9 cellular contexts compared by ENCODE assay signal in the genomic region with DNA sequence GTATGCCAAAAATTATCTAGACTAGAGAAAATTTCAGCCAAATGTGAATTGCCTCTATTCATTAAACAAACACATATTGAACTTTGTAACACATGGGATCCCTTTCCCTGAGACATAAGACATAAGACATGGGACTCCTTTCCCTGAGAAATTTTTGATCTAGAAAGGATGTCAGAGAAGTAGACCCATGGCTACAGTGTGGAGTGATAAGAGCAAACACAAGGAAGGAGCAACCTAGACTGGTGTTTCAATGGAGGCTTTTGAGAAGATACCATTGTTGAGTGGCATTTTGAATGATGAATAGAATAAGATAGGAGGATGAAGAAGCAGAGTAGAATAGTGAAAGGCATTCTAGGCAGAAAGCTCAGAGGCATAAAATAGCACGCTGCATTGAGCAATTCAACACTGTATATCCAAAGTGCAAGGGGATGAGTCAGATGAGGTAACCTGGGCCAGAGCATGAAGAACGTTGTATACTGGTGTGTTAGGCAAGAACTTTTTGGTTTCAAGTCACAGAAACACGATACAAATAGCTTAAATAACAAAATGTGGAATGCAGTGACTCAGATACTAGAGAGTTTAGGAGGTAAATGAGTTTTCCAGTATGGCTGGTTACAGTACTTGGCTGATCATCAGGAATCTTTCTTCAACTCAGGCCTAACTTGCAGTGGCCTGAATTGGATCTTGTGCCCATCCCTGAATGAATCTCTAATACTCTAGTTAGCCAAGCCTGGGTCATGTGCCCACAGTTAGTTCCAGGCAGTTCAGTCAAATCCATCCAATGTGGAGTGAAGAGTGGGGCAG.
DNase-seq lines count a peak whose midpoint lies in the region; ATAC-seq and TF ChIP-seq lines count a peak whose summit lies in the region.
"Had no signal": no experiment of that assay in that cellular context is flagged by ENCODE, and none has a peak within 500 bp of the region (broad histone marks: within the 10 kb centered on the region; RNA-seq: fewer than 3 reads in every experiment).

No MANE protein-coding gene starts in this region.

- H3K4me3 ChIP-seq in PC-3 (ENCODE audit: low read length): no peak overlapping the region
- no peak overlapping the region for H3K4me3 ChIP-seq in esophagus squamous epithelium
- H3K4me3 ChIP-seq in rectal smooth muscle tissue (ENCODE audit: low read length): no peak overlapping the region
- H3K4me3 ChIP-seq in Karpas-422 (ENCODE audit: low read length): no peak overlapping the region

- DNase-seq in EH (ENCODE audit: low read depth): peak; percentile 99
- peak; percentile 90 for DNase-seq in PC-3
- DNase-seq in esophagus squamous epithelium (lab: John Stamatoyannopoulos, UW): no peak
- DNase-seq in activated CD4-positive, alpha-beta T cell treated with anti-CD3 and anti-CD28 coated beads, Interleukin-2, amount 10 ng/mL, durations not matched to agents 24 days and 14 days: no peak
- no peak for DNase-seq in Karpas-422
- DNase-seq: DND-41 had no signal

- H2AFZ ChIP-seq in PC-3 (ENCODE audit: low read length): peak overlapping the region; percentile 29; the same call in 1 of the 2 replicates
- H2AFZ ChIP-seq in Karpas-422 (ENCODE audit: low read length): no peak overlapping the region

- H3K27me3 Mint-ChIP-seq in stimulated activated memory B cell treated with anti-CD40 and anti-IgM and Interleukin-4, amounts not matched to agents 10 μg/mL and 1 μg/mL and 100 μg/mL, for 72 hours: peaks cover 14% of the 10 kb centered on the region
- H3K27me3 Mint-ChIP-seq in activated CD4-positive, alpha-beta T cell treated with anti-CD3 and anti-CD28 coated beads, Interleukin-2, amount 10 ng/mL, durations not matched to agents 24 days and 14 days: peaks cover 8% of the 10 kb centered on the region

- H3K9me2 ChIP-seq in PC-3 (replicated peaks; ENCODE audit: low read length) (0 out of 2 replicates have a peak, but pooled peaks cover 3% of the 10 kb centered on the region), Karpas-422 (replicated peaks; ENCODE audit: insufficient read depth, low read length) (no peaks in the 10 kb centered on the region)

- BruUV-seq in PC-3 (replicated peaks; lab: Mats Ljungman, UMichigan): no TSS peak

- intact Hi-C loops in PC-3 (cut with micrococcal nuclease) (no loop called here), esophagus squamous epithelium (cut with DNase I) (no loop called here)
- intact Hi-C loops in activated CD4-positive, alpha-beta T cell treated with anti-CD3 and anti-CD28 coated beads, Interleukin-2, amount 10 ng/mL, durations not matched to agents 24 days and 14 days (cut with micrococcal nuclease): no loop called here

- no peaks in the 10 kb centered on the region for H3K4me1 Mint-ChIP-seq in stimulated activated memory B cell treated with anti-CD40 and anti-IgM and Interleukin-4, amounts not matched to agents 10 μg/mL and 1 μg/mL and 100 μg/mL, for 72 hours
- H3K4me1 Mint-ChIP-seq in activated CD4-positive, alpha-beta T cell treated with anti-CD3 and anti-CD28 coated beads, Interleukin-2, amount 10 ng/mL, durations not matched to agents 24 days and 14 days: peaks cover 4% of the 10 kb centered on the region

- WGBS in esophagus squamous epithelium, 2 donors: 11 to 15% methylated on average over 3 of the region's 3 CpGs

- H3K4me1 ChIP-seq in PC-3 (ENCODE audit: insufficient read depth, low read length) (peaks cover 17% of the 10 kb centered on the region), esophagus squamous epithelium (peaks cover 9 to 28% (median 11%) of the 10 kb centered on the region in 3 donors), rectal smooth muscle tissue (ENCODE audit: control insufficient read depth, insufficient read depth, low read length) (no peaks in the 10 kb centered on the region), Karpas-422 (ENCODE audit: low read length) (no peaks in the 10 kb centered on the region)

- POLR2A ChIA-PET in PC-3 (lab: Charles Lee; ENCODE audit: unreplicated experiment): interaction anchor here (0.6 kb wide), 1 partner anchor 1905 kb away, joined by 4 read pairs; no protein-coding TSS in a partner anchor

- no peaks in the 10 kb centered on the region for H4K20me1 ChIP-seq in PC-3 (ENCODE audit: low read length)
- no peaks in the 10 kb centered on the region for H4K20me1 ChIP-seq in Karpas-422 (ENCODE audit: insufficient read depth, low read depth, low read length)

- no peak overlapping the region for H3K27ac Mint-ChIP-seq in stimulated activated memory B cell treated with anti-CD40 and anti-IgM and Interleukin-4, amounts not matched to agents 10 μg/mL and 1 μg/mL and 100 μg/mL, for 72 hours
- no peak overlapping the region for H3K27ac Mint-ChIP-seq in activated CD4-positive, alpha-beta T cell treated with anti-CD3 and anti-CD28 coated beads, Interleukin-2, amount 10 ng/mL, durations not matched to agents 24 days and 14 days

- peak overlapping the region; percentile 64 for H3K27ac ChIP-seq in PC-3 (ENCODE audit: low read length)
- H3K27ac ChIP-seq in esophagus squamous epithelium: peak overlapping the region; percentile 26 to 83 (median 61)
- peak overlapping the region; percentile 51 for H3K27ac ChIP-seq in rectal smooth muscle tissue (ENCODE audit: low read depth, low read length)
- no peak overlapping the region for H3K27ac ChIP-seq in Karpas-422 (ENCODE audit: low read length)

- H3K27me3 ChIP-seq in PC-3 (ENCODE audit: low read length) (no peaks in the 10 kb centered on the region), esophagus squamous epithelium (no peaks in the 10 kb centered on the region), rectal smooth muscle tissue (ENCODE audit: control insufficient read depth, insufficient read depth, low read length) (no peaks in the 10 kb centered on the region), Karpas-422 (ENCODE audit: low read length) (no peaks in the 10 kb centered on the region)

- H3K36me3 ChIP-seq in PC-3 (ENCODE audit: low read depth, low read length): no peaks in the 10 kb centered on the region
- no peaks in the 10 kb centered on the region for H3K36me3 ChIP-seq in esophagus squamous epithelium
- no peaks in the 10 kb centered on the region for H3K36me3 ChIP-seq in rectal smooth muscle tissue (ENCODE audit: control insufficient read depth, insufficient read depth, low read length)
- no peaks in the 10 kb centered on the region for H3K36me3 ChIP-seq in Karpas-422 (ENCODE audit: insufficient read depth, low read length)

- CTCF ChIA-PET in PC-3 (lab: Charles Lee): interaction anchor here (0.8 to 1.2 kb wide), 2 partner anchors 26 to 34 kb away, joined by 3 to 4 read pairs; no protein-coding TSS in a partner anchor

- H3K79me2 ChIP-seq in PC-3 (ENCODE audit: low read length): no peaks in the 10 kb centered on the region
- H3K79me2 ChIP-seq in Karpas-422 (ENCODE audit: low read length): no peaks in the 10 kb centered on the region

- no peak for TF ChIP-seq POLR2A in esophagus squamous epithelium (IDR thresholded peaks at IDR 0.05)

- peaks cover 6% of the 10 kb centered on the region for H3F3A ChIP-seq in PC-3 (ENCODE audit: low read length, unreplicated experiment)

- TF ChIP-seq CTCF in PC-3 (conservative IDR thresholded peaks at IDR 0.05; ENCODE audit: low read depth, low read length): no peak
- no peak for TF ChIP-seq CTCF in esophagus squamous epithelium (IDR thresholded peaks at IDR 0.05)

- H3K9me3 Mint-ChIP-seq in stimulated activated memory B cell treated with anti-CD40 and anti-IgM and Interleukin-4, amounts not matched to agents 10 μg/mL and 1 μg/mL and 100 μg/mL, for 72 hours: peaks cover 10% of the 10 kb centered on the region
- H3K9me3 Mint-ChIP-seq in activated CD4-positive, alpha-beta T cell treated with anti-CD3 and anti-CD28 coated beads, Interleukin-2, amount 10 ng/mL, durations not matched to agents 24 days and 14 days: peaks cover 28% of the 10 kb centered on the region

- H3K9ac ChIP-seq in PC-3 (ENCODE audit: low read length) (no peak overlapping the region), rectal smooth muscle tissue (ENCODE audit: low read length) (no peak overlapping the region), Karpas-422 (ENCODE audit: low read length) (no peak overlapping the region)

- peak; percentile 98 for ATAC-seq in PC-3
- no peak for ATAC-seq in stimulated activated memory B cell treated with anti-CD40 and anti-IgM and Interleukin-4, amounts not matched to agents 10 μg/mL and 1 μg/mL and 100 μg/mL, for 72 hours
- no peak for ATAC-seq in GM18868 (IDR thresholded peaks at IDR 0.05; ENCODE audit: unreplicated experiment)

- H3K4me3 Mint-ChIP-seq in stimulated activated memory B cell treated with anti-CD40 and anti-IgM and Interleukin-4, amounts not matched to agents 10 μg/mL and 1 μg/mL and 100 μg/mL, for 72 hours: no peak overlapping the region
- no peak overlapping the region for H3K4me3 Mint-ChIP-seq in activated CD4-positive, alpha-beta T cell treated with anti-CD3 and anti-CD28 coated beads, Interleukin-2, amount 10 ng/mL, durations not matched to agents 24 days and 14 days

- no peaks in the 10 kb centered on the region for H3K36me3 Mint-ChIP-seq in stimulated activated memory B cell treated with anti-CD40 and anti-IgM and Interleukin-4, amounts not matched to agents 10 μg/mL and 1 μg/mL and 100 μg/mL, for 72 hours
- H3K36me3 Mint-ChIP-seq in activated CD4-positive, alpha-beta T cell treated with anti-CD3 and anti-CD28 coated beads, Interleukin-2, amount 10 ng/mL, durations not matched to agents 24 days and 14 days (ENCODE audit: low read depth): no peaks in the 10 kb centered on the region

- H3K9me3 ChIP-seq in PC-3 (ENCODE audit: low read length) (no peaks in the 10 kb centered on the region), esophagus squamous epithelium (no peaks in the 10 kb centered on the region), Karpas-422 (ENCODE audit: low read length) (no peaks in the 10 kb centered on the region)

- H3K4me2 ChIP-seq in PC-3 (ENCODE audit: low read length) (peak overlapping the region; percentile 57), Karpas-422 (ENCODE audit: low read depth, low read length, poor library complexity, severe bottlenecking) (no peak overlapping the region)

Comparison
In these comparisons a context has a peak if more than half of its experiments do, and no peak if none do; other contexts are left out.
1. DNase-seq: peak in EH (single experiment) and PC-3 (single experiment); none in esophagus squamous epithelium (single experiment), activated CD4-positive, alpha-beta T cell treated with anti-CD3 and anti-CD28 coated beads, Interleukin-2, amount 10 ng/mL, durations not matched to agents 24 days and 14 days (single experiment) and Karpas-422 (single experiment).